In genomic region chr20:58623579-58624473, GRCh38 we compare ENCODE assay signal across 9 cellular contexts. TPM values are rescaled to one million over a fixed set of nuclear protein-coding genes. Genes with fewer than 3 reads are reported as not detected.
DNase-seq lines count a peak whose midpoint lies in the region; ATAC-seq lines count a peak whose summit lies in the region.
"Had no signal": no experiment of that assay in that cellular context is flagged by ENCODE, and none has a peak within 500 bp of the region (broad histone marks: within the 10 kb centered on the region; RNA-seq: fewer than 3 reads in every experiment).

No MANE protein-coding gene starts in this region.

- no peak overlapping the region for H3K4me3 ChIP-seq in SJCRH30

- ATAC-seq in HG02870 (IDR thresholded peaks at IDR 0.05; ENCODE audit: unreplicated experiment): no peak
- no peak for ATAC-seq in GM18517 (IDR thresholded peaks at IDR 0.05; ENCODE audit: unreplicated experiment)
- no peak for ATAC-seq in GM18498 (IDR thresholded peaks at IDR 0.05; ENCODE audit: unreplicated experiment)

- H3K9me3 ChIP-seq in SJCRH30 (replicated peaks): no peaks in the 10 kb centered on the region

- H3K4me1 ChIP-seq in SJCRH30: peaks cover 18% of the 10 kb centered on the region

- no peaks in the 10 kb centered on the region for H3K36me3 ChIP-seq in SJCRH30

- no peaks in the 10 kb centered on the region for H3K9me3 Mint-ChIP-seq in activated CD4-positive, alpha-beta T cell treated with anti-CD3 and anti-CD28 coated beads, Interleukin-2, amount 10 ng/mL, durations not matched to agents 24 days and 14 days

- no peaks in the 10 kb centered on the region for H3K27me3 ChIP-seq in SJCRH30

- intact Hi-C loops in activated CD4-positive, alpha-beta T cell treated with anti-CD3 and anti-CD28 coated beads, Interleukin-2, amount 10 ng/mL, durations not matched to agents 24 days and 14 days (cut with micrococcal nuclease): no loop called here

- H3K27ac ChIP-seq in SJCRH30: peak overlapping the region; percentile 65

- H3K27ac Mint-ChIP-seq in activated CD4-positive, alpha-beta T cell treated with anti-CD3 and anti-CD28 coated beads, Interleukin-2, amount 10 ng/mL, durations not matched to agents 24 days and 14 days: no peak overlapping the region

- no peaks in the 10 kb centered on the region for H3K4me1 Mint-ChIP-seq in activated CD4-positive, alpha-beta T cell treated with anti-CD3 and anti-CD28 coated beads, Interleukin-2, amount 10 ng/mL, durations not matched to agents 24 days and 14 days

- no peaks in the 10 kb centered on the region for H3K36me3 Mint-ChIP-seq in activated CD4-positive, alpha-beta T cell treated with anti-CD3 and anti-CD28 coated beads, Interleukin-2, amount 10 ng/mL, durations not matched to agents 24 days and 14 days (ENCODE audit: low read depth)
- H3K36me3 Mint-ChIP-seq: brain had no signal

- no peak overlapping the region for H3K4me3 Mint-ChIP-seq in activated CD4-positive, alpha-beta T cell treated with anti-CD3 and anti-CD28 coated beads, Interleukin-2, amount 10 ng/mL, durations not matched to agents 24 days and 14 days
- H3K4me3 Mint-ChIP-seq: brain had no signal

- DNase-seq in H4 (ENCODE audit: low spot score) (peak; percentile 91), SJCRH30 (peak; percentile 88 to 90), fibroblast of the conjunctiva (ENCODE audit: low read depth) (peak; percentile 66), renal cortical epithelial cell (ENCODE audit: low read depth) (peak; percentile 91)
- no peak for DNase-seq in activated CD4-positive, alpha-beta T cell treated with anti-CD3 and anti-CD28 coated beads, Interleukin-2, amount 10 ng/mL, durations not matched to agents 24 days and 14 days

- peaks cover 2% of the 10 kb centered on the region for H3K27me3 Mint-ChIP-seq in activated CD4-positive, alpha-beta T cell treated with anti-CD3 and anti-CD28 coated beads, Interleukin-2, amount 10 ng/mL, durations not matched to agents 24 days and 14 days

RNA-seq across cellular contexts. Expression of gene STX16, which starts 27.3 kb away (rescaled TPM):
- total RNA-seq in H4 (2014; rRNA removed; shearing (Covaris generic)): 6.1 and 8.8 TPM in 2 replicates
- 28.4 and 38.0 TPM in 2 replicates for total RNA-seq in SJCRH30 (2014; rRNA removed; shearing (Covaris generic))
- total RNA-seq in renal cortical epithelial cell: 25.9 and 60.6 TPM in 2 replicates
- 106 and 110 TPM in 2 replicates for total RNA-seq in activated CD4-positive, alpha-beta T cell treated with anti-CD3 and anti-CD28 coated beads, Interleukin-2, amount 10 ng/mL, durations not matched to agents 24 days and 14 days
